9 cellular contexts compared by ENCODE assay signal in genomic region chr10:75396861-75397570, GRCh38. TPM values are rescaled to one million over a fixed set of nuclear protein-coding genes. Genes with fewer than 3 reads are reported as not detected.
DNase-seq lines count a peak whose midpoint lies in the region; ATAC-seq and TF ChIP-seq lines count a peak whose summit lies in the region.
"Had no signal": no experiment of that assay in that cellular context is flagged by ENCODE, and none has a peak within 500 bp of the region (broad histone marks: within the 10 kb centered on the region; RNA-seq: fewer than 3 reads in every experiment).

No MANE protein-coding gene starts in this region.

- H3K27me3 ChIP-seq in lung (ENCODE audit: control insufficient read depth, insufficient read depth): no peaks in the 10 kb centered on the region
- peaks cover 0 to 8% of the 10 kb centered on the region in 2 donors for H3K27me3 ChIP-seq in tibial nerve

- H3K9me3 ChIP-seq in lung (ENCODE audit: control insufficient read depth in 2 of 2, insufficient read depth in 1 of 2, low read length in 1 of 2) (no peaks in the 10 kb centered on the region), tibial nerve (no peaks in the 10 kb centered on the region)

- no peak for TF ChIP-seq EP300 in tibial nerve (IDR thresholded peaks at IDR 0.05)

- WGBS in lung, 2 donors: 14 to 32% methylated on average over 41 to 57 of the region's 57 CpGs
- 49 to 69% methylated on average over 16 to 25 of the region's 57 CpGs for WGBS in tibial nerve, 2 donors

- no peak for TF ChIP-seq CTCF in epithelial cell of esophagus (IDR thresholded peaks at IDR 0.05; ENCODE audit: insufficient read depth, low read depth, low read length, missing control alignments)
- no peak for TF ChIP-seq CTCF in lung (IDR thresholded peaks at IDR 0.05; ENCODE audit: control extremely low read depth, extremely low read depth)
- no peak for TF ChIP-seq CTCF in tibial nerve (IDR thresholded peaks at IDR 0.05)

- H3K4me3 ChIP-seq in epithelial cell of esophagus (ENCODE audit: low read length): peak overlapping the region; percentile 96
- H3K4me3 ChIP-seq in lung: peak overlapping the region; percentile 60
- H3K4me3 ChIP-seq in tibial nerve: peak overlapping the region; percentile 23 to 50 (median 40)

- DNase-seq in HuH-7.5 (ENCODE audit: low spot score): peak; percentile 61
- DNase-seq in epithelial cell of esophagus (ENCODE audit: low read depth): peak; percentile 39
- DNase-seq in lung (ENCODE audit: low spot score): no peak
- DNase-seq in tibial nerve (ENCODE audit: low spot score in 2 of 2): no peak
- no peak for DNase-seq in stimulated activated CD4-positive, alpha-beta T cell treated with anti-CD3 and anti-CD28 coated beads, Interleukin-4, amount 100 ng/mL, for 24 hours
- DNase-seq in activated CD4-positive, CD25-positive, alpha-beta regulatory T cell treated with anti-CD3 and anti-CD28 coated beads, Interleukin-2, amount 50 U/mL, for 72 hours: no peak
- DNase-seq: NCI-H187 had no signal

- H3K4me1 ChIP-seq in lung (ENCODE audit: control insufficient read depth in 2 of 2, insufficient read depth in 2 of 2, low read length in 2 of 2) (peaks cover 0 to 3% of the 10 kb centered on the region in 2 donors), tibial nerve (peaks cover 0 to 44% (median 0%) of the 10 kb centered on the region in 4 donors)

- no peak for TF ChIP-seq POLR2A in tibial nerve (IDR thresholded peaks at IDR 0.05)

- no peak for ATAC-seq in lung (ENCODE audit: insufficient read depth, low FRiP score)
- no peak for ATAC-seq in GM21447 (IDR thresholded peaks at IDR 0.05; ENCODE audit: unreplicated experiment)
- ATAC-seq: sciatic nerve had no signal

- H3K36me3 ChIP-seq in lung (ENCODE audit: control insufficient read depth in 2 of 2, insufficient read depth in 2 of 2, low read length in 2 of 2): peaks cover 0 to 13% of the 10 kb centered on the region in 2 donors
- H3K36me3 ChIP-seq in tibial nerve: peaks cover 0 to 23% (median 0%) of the 10 kb centered on the region in 3 donors

- H3K27ac ChIP-seq in lung (ENCODE audit: low read depth in 1 of 2, low read length in 1 of 2) (peak overlapping the region; percentile 45 to 93), tibial nerve (peak overlapping the region; percentile 83 to 97 (median 94))

RNA-seq across cellular contexts. Expression of gene ZNF503, which starts 4.5 kb away (rescaled TPM):
- total RNA-seq in lung (10 to 100 TPM; 24.8 to 37.8 TPM), tibial nerve (10 to 100 TPM in 3 of 4 donors, 1 to 10 TPM in 1; 9.9 to 15.9 (median 12.0) TPM)
- polyA plus RNA-seq in lung: 10 to 100 TPM; 11.7 to 32.1 TPM

RNA-seq across cellular contexts. Expression of gene LRMDA, which starts 34.4 kb away (rescaled TPM):
- total RNA-seq in lung (10 to 100 TPM; 15.5 to 40.8 TPM), tibial nerve (10 to 100 TPM in 3 of 4 donors, 1 to 10 TPM in 1; 9.8 to 18.6 (median 15.8) TPM)
- polyA plus RNA-seq in lung: 10 to 100 TPM; 12.1 to 27.8 TPM

Comparison
In these comparisons a context has a peak if more than half of its experiments do, and no peak if none do; other contexts are left out.
1. DNase-seq: peak in HuH-7.5 (single experiment) and epithelial cell of esophagus (single experiment); none in lung (single experiment), tibial nerve (0 of 2), stimulated activated CD4-positive, alpha-beta T cell treated with anti-CD3 and anti-CD28 coated beads, Interleukin-4, amount 100 ng/mL, for 24 hours (single experiment) and activated CD4-positive, CD25-positive, alpha-beta regulatory T cell treated with anti-CD3 and anti-CD28 coated beads, Interleukin-2, amount 50 U/mL, for 72 hours (single experiment).
2. H3K4me3 ChIP-seq: peak in every context shown above with its lines; median percentile 96 in epithelial cell of esophagus; 60 in lung; 40 in tibial nerve.